Comparison of ENCODE assay signal across 16 cellular contexts in genomic region chr17:80718428-80718827, GRCh38.
A peak's percentile ranks its signal among the peaks of the same experiment; 100 is the strongest.
DNase-seq lines count a peak whose midpoint lies in the region; ATAC-seq and TF ChIP-seq lines count a peak whose summit lies in the region.
"Had no signal": no experiment of that assay in that cellular context is flagged by ENCODE, and none has a peak within 500 bp of the region (broad histone marks: within the 10 kb centered on the region; RNA-seq: fewer than 3 reads in every experiment).

No MANE protein-coding gene starts in this region.

- POLR2A ChIA-PET in WTC11 (lab: Charles Lee) = no interaction called here

- peaks cover 20 to 33% of the 10 kb centered on the region in 2 donors for H3K4me1 Mint-ChIP-seq in natural killer cell treated with Interleukin-12 subunit alpha and Interleukin-12 subunit beta and Interleukin-15 and Interleukin-18, amount 100 ng/mL, for 72 hours (ENCODE audit: low read depth in 2 of 2)
- H3K4me1 Mint-ChIP-seq in natural killer cell = peaks cover 41 to 49% of the 10 kb centered on the region in 2 donors
- H3K4me1 Mint-ChIP-seq in WTC11 = peaks cover 30% of the 10 kb centered on the region
- H3K4me1 Mint-ChIP-seq in type B pancreatic cell (ENCODE audit: unreplicated experiment) = peaks cover 33% of the 10 kb centered on the region
- H3K4me1 Mint-ChIP-seq in T-helper 17 cell = peaks cover 25% of the 10 kb centered on the region

- H3K36me3 Mint-ChIP-seq in natural killer cell treated with Interleukin-12 subunit alpha and Interleukin-12 subunit beta and Interleukin-15 and Interleukin-18, amount 100 ng/mL, for 72 hours = no peaks in the 10 kb centered on the region
- H3K36me3 Mint-ChIP-seq in natural killer cell (no peaks in the 10 kb centered on the region), WTC11 (no peaks in the 10 kb centered on the region), type B pancreatic cell (peaks cover 10% of the 10 kb centered on the region), T-helper 17 cell (ENCODE audit: low read depth) (no peaks in the 10 kb centered on the region)

- intact Hi-C loops in natural killer cell (cut with micrococcal nuclease) = no loop called here

- H3K27me3 Mint-ChIP-seq in natural killer cell treated with Interleukin-12 subunit alpha and Interleukin-12 subunit beta and Interleukin-15 and Interleukin-18, amount 100 ng/mL, for 72 hours = no peaks in the 10 kb centered on the region
- no peaks in the 10 kb centered on the region for H3K27me3 Mint-ChIP-seq in natural killer cell (ENCODE audit: low read depth in 2 of 2)
- H3K27me3 Mint-ChIP-seq in WTC11 (ENCODE audit: low read depth) = no peaks in the 10 kb centered on the region
- H3K27me3 Mint-ChIP-seq in type B pancreatic cell = no peaks in the 10 kb centered on the region
- H3K27me3 Mint-ChIP-seq in T-helper 17 cell = no peaks in the 10 kb centered on the region
- H3K27me3 Mint-ChIP-seq: activated naive CD4-positive, alpha-beta T cell treated with anti-CD3 and anti-CD28 coated beads, Interleukin-2, amount 10 ng/mL, durations not matched to agents 7 days and 5 days; memory B cell; stimulated activated naive B cell treated with anti-CD40 and anti-IgM and Interleukin-4, amounts not matched to agents 10 μg/mL and 1 μg/mL and 100 μg/mL, for 72 hours had no signal

- CTCF ChIA-PET in WTC11 (lab: Charles Lee) = interaction anchor here (1.0 kb wide), 1 partner anchor 181 kb away, joined by 4 read pairs; no protein-coding TSS in a partner anchor

- H3K9me3 Mint-ChIP-seq in natural killer cell treated with Interleukin-12 subunit alpha and Interleukin-12 subunit beta and Interleukin-15 and Interleukin-18, amount 100 ng/mL, for 72 hours = no peaks in the 10 kb centered on the region
- no peaks in the 10 kb centered on the region for H3K9me3 Mint-ChIP-seq in natural killer cell
- H3K9me3 Mint-ChIP-seq in WTC11 = peaks cover 10% of the 10 kb centered on the region
- no peaks in the 10 kb centered on the region for H3K9me3 Mint-ChIP-seq in type B pancreatic cell
- H3K9me3 Mint-ChIP-seq: activated naive CD4-positive, alpha-beta T cell treated with anti-CD3 and anti-CD28 coated beads, Interleukin-2, amount 10 ng/mL, durations not matched to agents 7 days and 5 days; memory B cell had no signal

- H3K4me3 Mint-ChIP-seq in natural killer cell treated with Interleukin-12 subunit alpha and Interleukin-12 subunit beta and Interleukin-15 and Interleukin-18, amount 100 ng/mL, for 72 hours = no peak overlapping the region
- no peak overlapping the region for H3K4me3 Mint-ChIP-seq in natural killer cell
- H3K4me3 Mint-ChIP-seq in WTC11 = no peak overlapping the region
- H3K4me3 Mint-ChIP-seq in type B pancreatic cell = no peak overlapping the region
- H3K4me3 Mint-ChIP-seq in T-helper 17 cell = no peak overlapping the region
- H3K4me3 Mint-ChIP-seq: activated naive CD4-positive, alpha-beta T cell treated with anti-CD3 and anti-CD28 coated beads, Interleukin-2, amount 10 ng/mL, durations not matched to agents 7 days and 5 days; memory B cell; stimulated activated naive B cell treated with anti-CD40 and anti-IgM and Interleukin-4, amounts not matched to agents 10 μg/mL and 1 μg/mL and 100 μg/mL, for 72 hours had no signal

- TF ChIP-seq CTCF in natural killer cell (IDR thresholded peaks at IDR 0.05) (no peak), WTC11 (IDR thresholded peaks at IDR 0.05) (no peak), type B pancreatic cell (conservative IDR thresholded peaks at IDR 0.05) (no peak)

- no peak for ATAC-seq in natural killer cell treated with Interleukin-12 subunit alpha and Interleukin-12 subunit beta and Interleukin-15 and Interleukin-18, amount 100 ng/mL, for 72 hours
- ATAC-seq in natural killer cell (no peak), WTC11 (no peak), T-helper 17 cell (no peak), HG02642 (IDR thresholded peaks at IDR 0.05; ENCODE audit: poor library complexity, unreplicated experiment) (no peak), GM21786 (IDR thresholded peaks at IDR 0.05; ENCODE audit: unreplicated experiment) (no peak)
- ATAC-seq: stimulated activated naive B cell treated with anti-CD40 and anti-IgM and Interleukin-4, amounts not matched to agents 10 μg/mL and 1 μg/mL and 100 μg/mL, for 72 hours had no signal

- peak overlapping the region; percentile 3 to 75 for H3K27ac Mint-ChIP-seq in natural killer cell treated with Interleukin-12 subunit alpha and Interleukin-12 subunit beta and Interleukin-15 and Interleukin-18, amount 100 ng/mL, for 72 hours
- peak overlapping the region in 1 of 2 donors; percentile 2 for H3K27ac Mint-ChIP-seq in natural killer cell
- peak overlapping the region; percentile 7; the same call in 1 of the 2 replicates for H3K27ac Mint-ChIP-seq in WTC11
- peak overlapping the region; percentile 10 for H3K27ac Mint-ChIP-seq in type B pancreatic cell
- no peak overlapping the region for H3K27ac Mint-ChIP-seq in T-helper 17 cell
- H3K27ac Mint-ChIP-seq: activated naive CD4-positive, alpha-beta T cell treated with anti-CD3 and anti-CD28 coated beads, Interleukin-2, amount 10 ng/mL, durations not matched to agents 7 days and 5 days; memory B cell; stimulated activated naive B cell treated with anti-CD40 and anti-IgM and Interleukin-4, amounts not matched to agents 10 μg/mL and 1 μg/mL and 100 μg/mL, for 72 hours had no signal

- no peaks in the 10 kb centered on the region for H3K9me3 ChIP-seq in T-helper 17 cell (ENCODE audit: control insufficient read depth, low read length, poor library complexity, severe bottlenecking)

- no peak for DNase-seq in natural killer cell treated with Interleukin-12 subunit alpha and Interleukin-12 subunit beta and Interleukin-15 and Interleukin-18, amount 100 ng/mL, for 72 hours (ENCODE audit: low spot score)
- DNase-seq in natural killer cell (no peak), WTC11 (ENCODE audit: low spot score) (no peak), kidney tubule cell (ENCODE audit: low spot score) (peak; percentile 24), type B pancreatic cell (ENCODE audit: extremely low spot score, unreplicated experiment) (no peak), T-helper 17 cell (no peak)
- DNase-seq: activated CD4-positive, alpha-beta T cell treated with anti-CD3 and anti-CD28 coated beads, Interleukin-2, amount 50 U/mL, for 48 hours; activated naive CD4-positive, alpha-beta T cell treated with anti-CD3 and anti-CD28 coated beads, Interleukin-2, amount 10 ng/mL, durations not matched to agents 7 days and 5 days; foreskin fibroblast; NCI-H1048; NK-92 treated with Interleukin-12 subunit alpha and Interleukin-12 subunit beta, amount 100 ng/mL, for 24 hours; SIG-M5; stimulated activated naive B cell treated with anti-CD40 and anti-IgM and Interleukin-4, amounts not matched to agents 10 μg/mL and 1 μg/mL and 100 μg/mL, for 72 hours had no signal

TF ChIP-seq in WTC11, 78 proteins besides CTCF, POLR2A, EP300 and RAD21 (continues in another document):
- no peak for TF ChIP-seq ETV6 (CRISPR knock-in tag; IDR thresholded peaks at IDR 0.05)
- TF ChIP-seq ATF1 (CRISPR knock-in tag; IDR thresholded peaks at IDR 0.05) = no peak
- TF ChIP-seq NFATC4 (CRISPR knock-in tag; IDR thresholded peaks at IDR 0.05) = no peak
- TF ChIP-seq ZNF281 (CRISPR knock-in tag; IDR thresholded peaks at IDR 0.05) = no peak
- TF ChIP-seq ATF3 (CRISPR knock-in tag; conservative IDR thresholded peaks at IDR 0.05) = no peak
- TF ChIP-seq MYBL2 (CRISPR knock-in tag; IDR thresholded peaks at IDR 0.05) = no peak
- TF ChIP-seq HMGA2 (CRISPR knock-in tag; IDR thresholded peaks at IDR 0.05) = no peak
- no peak for TF ChIP-seq FOXP4 (CRISPR knock-in tag; IDR thresholded peaks at IDR 0.05)
- no peak for TF ChIP-seq ZBTB21 (CRISPR knock-in tag; IDR thresholded peaks at IDR 0.05; ENCODE audit: borderline replicate concordance)
- TF ChIP-seq NR2C2 (CRISPR knock-in tag; IDR thresholded peaks at IDR 0.05) = no peak
